Comparison of ENCODE assay signal across 1 cellular context in genomic region chr20:14957416-14957815, GRCh38.
TF ChIP-seq lines count a peak whose summit lies in the region.

No MANE protein-coding gene starts in this region.

TF ChIP-seq in A549, 52 proteins besides CTCF, POLR2A, EP300 and RAD21:
- TF ChIP-seq, protein P1, sequence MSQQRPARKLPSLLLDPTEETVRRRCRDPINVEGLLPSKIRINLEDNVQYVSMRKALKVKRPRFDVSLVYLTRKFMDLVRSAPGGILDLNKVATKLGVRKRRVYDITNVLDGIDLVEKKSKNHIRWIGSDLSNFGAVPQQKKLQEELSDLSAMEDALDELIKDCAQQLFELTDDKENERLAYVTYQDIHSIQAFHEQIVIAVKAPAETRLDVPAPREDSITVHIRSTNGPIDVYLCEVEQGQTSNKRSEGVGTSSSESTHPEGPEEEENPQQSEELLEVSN (IDR thresholded peaks at IDR 0.05; ENCODE audit: borderline replicate concordance, low read depth) = no peak
- TF ChIP-seq TFCP2L1 (CRISPR knock-in tag; IDR thresholded peaks at IDR 0.05) (no peak), RARB (CRISPR knock-in tag; IDR thresholded peaks at IDR 0.05) (no peak), USF2 (IDR thresholded peaks at IDR 0.05) (no peak), EHMT2 (IDR thresholded peaks at IDR 0.05; ENCODE audit: low read depth) (no peak), FOSB (CRISPR knock-in tag; IDR thresholded peaks at IDR 0.05) (no peak), NPAS2 (CRISPR knock-in tag; IDR thresholded peaks at IDR 0.05; ENCODE audit: borderline replicate concordance) (no peak), PHF8 (IDR thresholded peaks at IDR 0.05; ENCODE audit: borderline replicate concordance, low read depth) (no peak), MAX (IDR thresholded peaks at IDR 0.05) (no peak), GATA3 (IDR thresholded peaks at IDR 0.05; ENCODE audit: borderline replicate concordance) (no peak), ZSCAN20 (CRISPR knock-in tag; IDR thresholded peaks at IDR 0.05) (no peak)
